In the genomic region with DNA sequence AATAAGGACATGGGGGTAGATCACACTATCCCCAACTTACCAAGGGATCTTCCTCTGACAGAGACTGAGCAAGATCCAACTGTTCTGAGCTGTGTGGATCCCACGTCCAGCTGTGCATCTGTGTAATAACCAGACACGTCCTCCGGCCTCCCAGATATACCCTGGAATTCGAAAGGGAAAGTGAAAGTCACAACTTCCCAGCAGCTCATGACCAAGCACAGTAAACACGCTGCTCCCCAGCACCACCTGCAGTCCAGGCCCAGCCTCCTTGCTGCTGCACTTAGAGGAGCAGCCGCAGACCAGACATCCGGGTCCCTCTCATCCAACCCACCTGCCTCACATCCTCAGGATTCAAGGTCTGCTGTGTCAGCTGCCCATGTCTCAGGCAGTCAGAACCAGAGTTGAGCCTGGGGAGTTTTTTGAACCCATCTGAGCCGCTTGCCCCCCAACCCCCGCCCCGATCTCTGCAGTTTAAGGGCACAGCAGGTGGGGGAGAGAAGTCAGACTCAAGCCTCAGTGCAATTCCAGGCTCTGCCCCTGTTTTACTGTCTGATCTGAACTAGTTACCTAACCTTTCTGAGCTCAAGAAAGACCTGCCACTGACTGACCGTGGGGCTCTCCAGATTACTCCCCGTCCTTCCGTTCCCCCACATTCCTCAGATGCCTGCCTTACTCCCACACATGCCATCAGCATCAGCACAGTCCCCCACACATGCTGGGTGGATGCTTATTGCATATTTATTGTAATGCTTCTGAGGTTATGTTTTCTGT, we compare ENCODE assay signal across 8 cellular contexts. TPM values are rescaled to one million over a fixed set of nuclear protein-coding genes. Genes with fewer than 3 reads are reported as not detected.
DNase-seq lines count a peak whose midpoint lies in the region; ATAC-seq, FAIRE-seq and TF ChIP-seq lines count a peak whose summit lies in the region.

A gene with protein sequence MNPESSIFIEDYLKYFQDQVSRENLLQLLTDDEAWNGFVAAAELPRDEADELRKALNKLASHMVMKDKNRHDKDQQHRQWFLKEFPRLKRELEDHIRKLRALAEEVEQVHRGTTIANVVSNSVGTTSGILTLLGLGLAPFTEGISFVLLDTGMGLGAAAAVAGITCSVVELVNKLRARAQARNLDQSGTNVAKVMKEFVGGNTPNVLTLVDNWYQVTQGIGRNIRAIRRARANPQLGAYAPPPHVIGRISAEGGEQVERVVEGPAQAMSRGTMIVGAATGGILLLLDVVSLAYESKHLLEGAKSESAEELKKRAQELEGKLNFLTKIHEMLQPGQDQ (minus strand): TSS at position 127 of the 771 bp plus-strand sequence. CDS start 6,365 bp downstream, outside the sequence.

- TF ChIP-seq CTCF in CD8-positive, alpha-beta T cell (IDR thresholded peaks at IDR 0.05): peak; percentile 69
- TF ChIP-seq CTCF in H1 (IDR thresholded peaks at IDR 0.05; ENCODE audit: control extremely low read depth in 1 of 3, insufficient read depth in 1 of 3, low read depth in 1 of 3, low read length in 3 of 3): peak; percentile 65 to 86 (median 82)

- peak; percentile 34 to 61; a peak in 2 of 3 replicates for TF ChIP-seq POLR2A in H1 (IDR thresholded peaks at IDR 0.05; ENCODE audit: control extremely low read depth in 1 of 2, low read depth in 2 of 2, low read length in 2 of 2)

- H3K36me3 ChIP-seq in CD8-positive, alpha-beta T cell (ENCODE audit: insufficient read depth, low read length): peaks cover 5% of the 10 kb centered on the region
- H3K36me3 ChIP-seq in H1 (ENCODE audit: control insufficient read depth in 2 of 4, insufficient read depth in 4 of 4, low read length in 3 of 4): no peaks in the 10 kb centered on the region

- peak within 1 kb of the TSS; percentile 65; the same call in 1 of the 2 replicates for H2AK5ac ChIP-seq in H1 (ENCODE audit: low read depth, low read length)

- H3K14ac ChIP-seq in H1 (ENCODE audit: insufficient read length): no peak within 1 kb of the TSS

- CTCF ChIA-PET in CD8-positive, alpha-beta T cell (lab: Charles Lee): interaction anchor here (0.7 to 5.2 kb wide), 29 partner anchors 10 to 248 kb away, joined by 3 to 18 read pairs (median 4); a partner anchor contains a TSS
- CTCF ChIA-PET in H1 (lab: Charles Lee; ENCODE audit: partially characterized antibody): interaction anchor here (0.6 to 5.0 kb wide), 32 partner anchors 8 to 271 kb away, joined by 3 to 30 read pairs (median 6); a partner anchor contains a TSS

- H2BK5ac ChIP-seq in H1 (ENCODE audit: low read depth, low read length): peak within 1 kb of the TSS; percentile 82

- H3K4me2 ChIP-seq in H1 (ENCODE audit: insufficient read depth in 1 of 2, low read depth in 2 of 2, low read length in 2 of 2): peak within 1 kb of the TSS; percentile 71 to 91

- H2BK15ac ChIP-seq in H1 (ENCODE audit: low read length): peak within 1 kb of the TSS; percentile 73; the same call in 1 of the 2 replicates

- H3K4me1 Mint-ChIP-seq in CD8-positive, alpha-beta T cell (ENCODE audit: low read depth): peaks cover 50% of the 10 kb centered on the region
- H3K4me1 Mint-ChIP-seq in memory B cell: peaks cover 39% of the 10 kb centered on the region

- peaks cover 38% of the 10 kb centered on the region for H3K4me1 ChIP-seq in CD8-positive, alpha-beta T cell (ENCODE audit: insufficient read depth, low read length)
- peaks cover 0 to 14% (median 9%) of the 10 kb centered on the region in 4 experiments; a peak in 6 of 7 replicates for H3K4me1 ChIP-seq in H1 (replicated peaks in 1 of 4; ENCODE audit: control insufficient read depth in 3 of 4, insufficient read depth in 4 of 4, low read length in 3 of 4)

- H3K4me3 Mint-ChIP-seq in CD8-positive, alpha-beta T cell: peak within 1 kb of the TSS; percentile 95
- peak within 1 kb of the TSS; percentile 99 for H3K4me3 Mint-ChIP-seq in memory B cell

- no peak within 1 kb of the TSS for H3K56ac ChIP-seq in H1 (replicated peaks; ENCODE audit: insufficient read length, low read depth, low read length)

- H3K36me3 Mint-ChIP-seq in CD8-positive, alpha-beta T cell: peaks cover 40% of the 10 kb centered on the region
- H3K36me3 Mint-ChIP-seq in memory B cell: peaks cover 19% of the 10 kb centered on the region

- H2BK12ac ChIP-seq in H1 (ENCODE audit: low read depth, low read length): peak within 1 kb of the TSS; percentile 43

- POLR2A ChIA-PET in CD8-positive, alpha-beta T cell (lab: Charles Lee): interaction anchor here (0.8 to 2.7 kb wide), 4 partner anchors 10 to 290 kb away, joined by 3 to 10 read pairs (median 6); a partner anchor contains a TSS
- POLR2A ChIA-PET in H1 (lab: Charles Lee; ENCODE audit: partially characterized antibody): interaction anchor here (0.6 to 1.9 kb wide), 9 partner anchors 9 to 242 kb away, joined by 3 to 8 read pairs (median 4); a partner anchor contains a TSS

- peak within 1 kb of the TSS; percentile 71 for H3K4ac ChIP-seq in H1 (replicated peaks; ENCODE audit: insufficient read length, low read depth, low read length)

- H3K27ac ChIP-seq in CD8-positive, alpha-beta T cell (ENCODE audit: low read depth, low read length): peak within 1 kb of the TSS; percentile 69
- H3K27ac ChIP-seq in H1 (ENCODE audit: low read depth, low read length): peak within 1 kb of the TSS; percentile 47; the same call in 1 of the 2 replicates

- H3K9me3 Mint-ChIP-seq in CD8-positive, alpha-beta T cell: peaks cover 13% of the 10 kb centered on the region
- H3K9me3 Mint-ChIP-seq in memory B cell: peaks cover 4% of the 10 kb centered on the region

- WGBS in H1 (ENCODE audit: extremely low coverage in 1 of 2, insufficient coverage in 1 of 2, insufficient read length in 1 of 2, insufficient replicate concordance in 2 of 2, low coverage in 1 of 2, low lambda C conversion rate in 2 of 2, missing lambda C conversion rate in 1 of 2), 2 experiments: 12% methylated on average over 13 of the region's 13 CpGs; no CpG with 5 or more reads in 1 of the 2 experiments

- intact Hi-C loops in CD8-positive, alpha-beta T cell (cut with DNase I, micrococcal nuclease): loop anchor here (1.0 to 5.0 kb wide), 6 partner anchors 13 to 77 kb away; a partner anchor contains a TSS

- ATAC-seq in CD8-positive, alpha-beta T cell: peak; percentile 97
- ATAC-seq in GM19438 (IDR thresholded peaks at IDR 0.05; ENCODE audit: low read depth, unreplicated experiment) (peak; percentile 79), memory B cell (ENCODE audit: low read depth) (peak; percentile 98)

- H4K91ac ChIP-seq in H1 (replicated peaks; ENCODE audit: insufficient read length, low read length): peak within 1 kb of the TSS; percentile 52

- H2BK20ac ChIP-seq in H1 (ENCODE audit: low read length): no peak within 1 kb of the TSS

- peaks cover 0 to 5% of the 10 kb centered on the region in 2 experiments; a peak in 1 of 4 replicates for H3K79me2 ChIP-seq in H1 (ENCODE audit: control insufficient read depth in 1 of 2, insufficient read depth in 2 of 2, low read length in 2 of 2)

- no peaks in the 10 kb centered on the region for H3K27me3 ChIP-seq in CD8-positive, alpha-beta T cell (ENCODE audit: insufficient read depth, low read length)
- H3K27me3 ChIP-seq in H1 (replicated peaks in 1 of 4; ENCODE audit: control insufficient read depth in 3 of 4, extremely low read depth in 1 of 4, insufficient read depth in 3 of 4, low read length in 3 of 4): no peaks in the 10 kb centered on the region

- H2AFZ ChIP-seq in H1 (ENCODE audit: low read length): peak within 1 kb of the TSS; percentile 94

- H3K9me3 ChIP-seq in CD8-positive, alpha-beta T cell (ENCODE audit: low read length): no peaks in the 10 kb centered on the region
- no peaks in the 10 kb centered on the region for H3K9me3 ChIP-seq in H1 (ENCODE audit: insufficient read depth in 2 of 2, low read depth in 1 of 2, low read length in 1 of 2)

- H3K23ac ChIP-seq in H1 (ENCODE audit: insufficient read length): no peak within 1 kb of the TSS

- H3K23me2 ChIP-seq in H1 (ENCODE audit: low read depth, low read length): peaks cover 3% of the 10 kb centered on the region

- peak; percentile 59 to 89 (median 83) for DNase-seq in CD8-positive, alpha-beta T cell
- DNase-seq in HK-2 (ENCODE audit: unreplicated experiment) (peak; percentile 83), NK-92 (lab: John Stamatoyannopoulos, UW; ENCODE audit: unreplicated experiment) (peak; percentile 39), H1 (ENCODE audit: low read depth in 1 of 2, low spot score in 2 of 2) (peak; percentile 77 to 83), memory B cell (ENCODE audit: low spot score in 2 of 2) (peak; percentile 65 to 76)
- peak; percentile 67 to 80 for DNase-seq in activated CD8-positive, alpha-beta memory T cell treated with anti-CD3 and anti-CD28 coated beads for 4 hours (ENCODE audit: low read depth in 2 of 2)
- peak; percentile 65 for DNase-seq in stimulated activated CD8-positive, alpha-beta memory T cell treated with anti-CD3 and anti-CD28 coated beads, Interleukin-12 subunit alpha, Interleukin-12 subunit beta, amount 100 ng/mL, for 24 hours (ENCODE audit: extremely low read depth)

- FAIRE-seq in H1 (lab: Jason Lieb, UNC): peak; percentile 83

- peak within 1 kb of the TSS; percentile 65 for H4K5ac ChIP-seq in H1 (ENCODE audit: insufficient read length, low read depth, low read length)

- peak within 1 kb of the TSS; percentile 96 for H3K27ac Mint-ChIP-seq in CD8-positive, alpha-beta T cell
- peak within 1 kb of the TSS; percentile 97 for H3K27ac Mint-ChIP-seq in memory B cell

- peak; percentile 51 to 58 for TF ChIP-seq RAD21 in H1 (IDR thresholded peaks at IDR 0.05 in 1 of 2, conservative IDR thresholded peaks at IDR 0.05 in 1 of 2; ENCODE audit: low read depth in 2 of 2, low read length in 2 of 2)

- no peaks in the 10 kb centered on the region for H3K27me3 Mint-ChIP-seq in CD8-positive, alpha-beta T cell (ENCODE audit: low read depth)
- no peaks in the 10 kb centered on the region for H3K27me3 Mint-ChIP-seq in memory B cell

- H3K9ac ChIP-seq in H1 (replicated peaks in 1 of 4; ENCODE audit: extremely low read depth in 1 of 4, low read depth in 3 of 4, low read length in 3 of 4): peak within 1 kb of the TSS in 3 of 4 experiments; percentile 52 to 56 (median 53); a peak in 5 of 7 replicates

- peak within 1 kb of the TSS; percentile 65 for H3K18ac ChIP-seq in H1 (ENCODE audit: extremely low read depth, low read length)

- no peaks in the 10 kb centered on the region for H3K79me1 ChIP-seq in H1 (ENCODE audit: low read depth, low read length)

- peak within 1 kb of the TSS; percentile 81 for H3K4me3 ChIP-seq in CD8-positive, alpha-beta T cell (ENCODE audit: low read depth, low read length)
- peak within 1 kb of the TSS; percentile 35 to 67 (median 40) for H3K4me3 ChIP-seq in H1 (ENCODE audit: extremely low read depth in 1 of 4, insufficient read depth in 2 of 4, low read depth in 3 of 4, low read length in 4 of 4)

- H2BK120ac ChIP-seq in H1 (replicated peaks; ENCODE audit: low read depth, low read length): no peak within 1 kb of the TSS

- H4K20me1 ChIP-seq in H1 (replicated peaks in 1 of 2; ENCODE audit: control insufficient read depth in 1 of 2, insufficient read depth in 2 of 2, low read length in 2 of 2): no peaks in the 10 kb centered on the region

- no peak for TF ChIP-seq EP300 in H1 (IDR thresholded peaks at IDR 0.05; ENCODE audit: borderline replicate concordance in 1 of 2, low read depth in 2 of 2, low read length in 2 of 2)

- H4K8ac ChIP-seq in H1 (ENCODE audit: extremely low read depth, insufficient read depth, low read length): peak within 1 kb of the TSS; percentile 22

RNA-seq across cellular contexts. Expression of the gene that starts here (rescaled TPM):
- 10 to 100 TPM; 17.4 to 18.2 TPM for total RNA-seq in CD8-positive, alpha-beta T cell
- 11.0 and 12.0 TPM in 2 replicates for total RNA-seq in H1 (2021; fragmentation: NEBNext Ultra II Directional; extraction: Animal tissue kit (Norgen Biotek cat#: 25700))
- polyA plus RNA-seq in H1 (2011; rRNA removed): 7.8 and 8.1 TPM in 2 replicates
- 10.3 TPM for polyA plus RNA-seq in H1 (2011; cell fraction: cytosol; rRNA removed)
- 14.1 TPM for polyA plus RNA-seq in H1 (2011; cell fraction: nucleus; rRNA removed)
- polyA plus RNA-seq in H1 (2012, experiment 1 of 2): 13.9 to 18.7 TPM (median 16.3 TPM) in 4 replicates
- 3.6 TPM for polyA plus RNA-seq in H1 (2012, experiment 2 of 2)
- 5.3 TPM for polyA plus RNA-seq in H1 (2013, experiment 1 of 2)
- polyA plus RNA-seq in H1 (2013, experiment 2 of 2): 4.5 TPM
- polyA minus RNA-seq in H1 (2011; rRNA and poly(A)+ RNA removed): 16.0 and 25.7 TPM in 2 replicates
- 7.4 TPM for polyA minus RNA-seq in H1 (2011; cell fraction: cytosol; rRNA and poly(A)+ RNA removed)
- polyA minus RNA-seq in H1 (2011; cell fraction: nucleus; rRNA and poly(A)+ RNA removed): 8.8 TPM

Comparison
In these comparisons a context has a peak if more than half of its experiments do, and no peak if none do; other contexts are left out.
1. Peak in every context shown above with its lines: DNase-seq, ATAC-seq, H3K4me3 ChIP-seq and H3K27ac ChIP-seq.